ENCODE assay signal across 1 cellular context in genomic region chr2:205759732-205760516, GRCh38.
TF ChIP-seq lines count a peak whose summit lies in the region.

No MANE protein-coding gene starts in this region.

TF ChIP-seq in GM23338, 12 proteins besides CTCF, POLR2A, EP300 and RAD21 (continued from another document):
- no peak for TF ChIP-seq ZNF462 (CRISPR knock-in tag; IDR thresholded peaks at IDR 0.05)
- no peak for TF ChIP-seq EZH2phosphoT487 (IDR thresholded peaks at IDR 0.05; ENCODE audit: unreplicated experiment)
- TF ChIP-seq NANOG (IDR thresholded peaks at IDR 0.05; ENCODE audit: borderline replicate concordance), result no peak
- no peak for TF ChIP-seq EZH2 (IDR thresholded peaks at IDR 0.05; ENCODE audit: low read depth, unreplicated experiment)
- TF ChIP-seq STAT1 (IDR thresholded peaks at IDR 0.05; ENCODE audit: unreplicated experiment), result no peak
- TF ChIP-seq ETS1 (IDR thresholded peaks at IDR 0.05), result no peak
- no peak for TF ChIP-seq ZNF114 (CRISPR knock-in tag; IDR thresholded peaks at IDR 0.05)
